Comparison of ENCODE assay signal across 12 cellular contexts in genomic region chrX:44974462-44974861, GRCh38.
DNase-seq lines count a peak whose midpoint lies in the region; ATAC-seq and TF ChIP-seq lines count a peak whose summit lies in the region.
"Had no signal": no experiment of that assay in that cellular context is flagged by ENCODE, and none has a peak within 500 bp of the region (broad histone marks: within the 10 kb centered on the region; RNA-seq: fewer than 3 reads in every experiment).

No MANE protein-coding gene starts in this region.

- no peak for TF ChIP-seq CTCF in osteoblast (IDR thresholded peaks at IDR 0.05; ENCODE audit: extremely low read depth, low read depth, low read length)

- H3K27me3 Mint-ChIP-seq in central memory CD8-positive, alpha-beta T cell, result no peaks in the 10 kb centered on the region
- H3K27me3 Mint-ChIP-seq: CD4-positive, alpha-beta memory T cell; naive B cell had no signal

- H2AFZ ChIP-seq in osteoblast (ENCODE audit: low read length), result no peak overlapping the region

- peaks cover 73% of the 10 kb centered on the region for H3K79me2 ChIP-seq in osteoblast (ENCODE audit: insufficient read depth, low read length)

- peak overlapping the region; percentile 46 for H3K27ac Mint-ChIP-seq in central memory CD8-positive, alpha-beta T cell (ENCODE audit: low read depth)

- peaks cover 19% of the 10 kb centered on the region for H3K36me3 Mint-ChIP-seq in central memory CD8-positive, alpha-beta T cell (ENCODE audit: insufficient read depth)

- peak; percentile 46 for DNase-seq in EH (ENCODE audit: low read depth)
- DNase-seq in LHCN-M2 (ENCODE audit: low read depth), result peak; percentile 14
- DNase-seq in central memory CD8-positive, alpha-beta T cell (ENCODE audit: low spot score in 2 of 2), result no peak
- DNase-seq in osteoblast (ENCODE audit: insufficient read length, low spot score, missing footprints), result peak; percentile 89
- no peak for DNase-seq in SHP77 (lab: John Stamatoyannopoulos, UW)
- no peak for DNase-seq in NCI-H2107 treated with DMSO at 0.1 percent for 48 hours (lab: John Stamatoyannopoulos, UW; ENCODE audit: unreplicated experiment)
- no peak for DNase-seq in middle frontal gyrus (ENCODE audit: extremely low spot score, low spot score)
- DNase-seq in nucleus accumbens (lab: John Stamatoyannopoulos, UW), result no peak
- DNase-seq: CD4-positive, alpha-beta memory T cell; Kasumi-1; naive B cell; right lobe of liver had no signal

- no peak overlapping the region for H3K4me2 ChIP-seq in osteoblast (ENCODE audit: insufficient read depth, low read length)

- H3K9me3 Mint-ChIP-seq in central memory CD8-positive, alpha-beta T cell, result no peaks in the 10 kb centered on the region

- H3K4me1 Mint-ChIP-seq in central memory CD8-positive, alpha-beta T cell, result peaks cover 40% of the 10 kb centered on the region

- peaks cover 30% of the 10 kb centered on the region for H4K20me1 ChIP-seq in osteoblast (ENCODE audit: insufficient read depth, low read length)

- no peaks in the 10 kb centered on the region for H3K9me3 ChIP-seq in osteoblast (ENCODE audit: low read depth, low read length)
- H3K9me3 ChIP-seq: right lobe of liver had no signal

- H3K27me3 ChIP-seq in osteoblast (ENCODE audit: insufficient read depth, low read length), result no peaks in the 10 kb centered on the region
- H3K27me3 ChIP-seq: right lobe of liver had no signal

- H3K4me3 ChIP-seq in osteoblast (ENCODE audit: insufficient read depth, low read length), result no peak overlapping the region
- H3K4me3 ChIP-seq: right lobe of liver had no signal

- no peak overlapping the region for H3K27ac ChIP-seq in osteoblast (ENCODE audit: low read depth, low read length)
- H3K27ac ChIP-seq: right lobe of liver had no signal

- no peak for ATAC-seq in central memory CD8-positive, alpha-beta T cell (replicated peaks; ENCODE audit: extremely low read depth, poor library complexity, severe bottlenecking)

- H3K4me3 Mint-ChIP-seq in central memory CD8-positive, alpha-beta T cell, result no peak overlapping the region

- no peaks in the 10 kb centered on the region for H3K36me3 ChIP-seq in osteoblast (ENCODE audit: insufficient read depth, low read length)
- H3K36me3 ChIP-seq: right lobe of liver had no signal

- peaks cover 4% of the 10 kb centered on the region for H3K4me1 ChIP-seq in osteoblast (ENCODE audit: insufficient read depth, low read length)
- H3K4me1 ChIP-seq: right lobe of liver had no signal

Comparison
In these comparisons a context has a peak if more than half of its experiments do, and no peak if none do; other contexts are left out.
1. DNase-seq: peak in EH (single experiment), LHCN-M2 (single experiment) and osteoblast (single experiment); none in central memory CD8-positive, alpha-beta T cell (0 of 2), SHP77 (0 of 2), NCI-H2107 treated with DMSO at 0.1 percent for 48 hours (single experiment), middle frontal gyrus (single experiment) and nucleus accumbens (0 of 56).